In the genomic region with DNA sequence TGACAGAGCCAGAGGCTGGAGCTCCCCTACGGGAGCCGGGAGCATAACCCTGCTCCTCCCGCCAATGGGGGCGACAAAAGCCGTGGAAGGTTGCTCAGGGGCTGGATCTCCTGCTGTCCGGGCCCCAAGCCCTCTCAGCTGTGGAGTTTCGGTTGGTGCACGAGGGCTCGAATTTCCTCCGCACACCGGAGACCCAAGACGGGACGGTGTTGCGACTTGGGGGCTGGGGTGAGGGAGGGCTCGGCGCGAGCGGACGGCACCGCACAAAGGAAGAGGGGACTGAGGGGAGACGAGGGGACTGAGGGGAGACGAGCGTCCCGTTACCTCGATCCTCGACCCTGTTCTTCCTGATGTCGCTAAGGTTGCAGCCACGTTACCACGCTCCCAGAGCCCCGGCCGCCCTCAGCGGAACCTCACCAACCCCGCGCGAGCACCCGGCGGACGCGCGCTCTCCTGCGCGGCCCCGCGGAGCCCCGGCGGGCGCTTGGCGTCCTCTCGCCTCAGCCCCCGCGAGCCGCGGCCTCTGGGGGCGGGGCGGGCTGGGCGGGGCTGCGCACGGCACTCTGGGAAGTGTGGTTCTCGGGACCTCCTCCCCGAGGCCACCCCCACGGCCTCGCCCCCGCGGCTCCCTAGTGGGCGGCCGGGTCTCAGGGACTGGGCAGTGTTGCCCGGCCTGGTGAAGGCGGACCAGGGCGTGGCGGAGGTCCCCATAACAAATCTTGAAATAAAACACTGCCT, we compare ENCODE assay signal across 8 cellular contexts. TPM values are rescaled to one million over a fixed set of nuclear protein-coding genes. Genes with fewer than 3 reads are reported as not detected.
DNase-seq lines count a peak whose midpoint lies in the region; ATAC-seq and TF ChIP-seq lines count a peak whose summit lies in the region.

TSS of gene KLHL8 (minus strand) at position 525 of the 738 bp plus-strand sequence. CDS start 25,079 bp downstream, outside the sequence.

- H3K27ac ChIP-seq in adipose tissue (ENCODE audit: low read depth, low read length) (peak within 1 kb of the TSS; percentile 78), heart right ventricle (peak within 1 kb of the TSS; percentile 32 to 94 (median 94)), upper lobe of right lung (peak within 1 kb of the TSS; percentile 90)

- H3K27me3 ChIP-seq in heart right ventricle (no peaks in the 10 kb centered on the region), upper lobe of right lung (no peaks in the 10 kb centered on the region)

- H3K9me3 ChIP-seq in heart right ventricle (no peaks in the 10 kb centered on the region), upper lobe of right lung (no peaks in the 10 kb centered on the region)

- ATAC-seq in HG02588 (IDR thresholded peaks at IDR 0.05; ENCODE audit: unreplicated experiment) (peak; percentile 94), heart right ventricle (peak; percentile 98 to 100 (median 98)), upper lobe of right lung (peak; percentile 99)

- H3K36me3 ChIP-seq in heart right ventricle, result no peaks in the 10 kb centered on the region
- H3K36me3 ChIP-seq in upper lobe of right lung, result no peaks in the 10 kb centered on the region

- intact Hi-C loops in heart right ventricle (cut with DNase I) (loop anchor here in 2 of 10 donors (2.0 to 5.0 kb wide), 3 partner anchors 68 to 285 kb away; partner anchors contain the start of gene AFF1 (in 1 of the 2)), posterior vena cava (cut with DNase I) (no loop called here), upper lobe of right lung (cut with DNase I) (no loop called here)

- DNase-seq in NCI-H1048 (lab: John Stamatoyannopoulos, UW) (peak; percentile 56), T follicular helper cell (ENCODE audit: low read depth) (peak; percentile 78), heart right ventricle (peak; percentile 86 to 90), posterior vena cava (ENCODE audit: low spot score) (peak; percentile 95), upper lobe of right lung (peak; percentile 94)

- TF ChIP-seq CTCF in GM12872 (IDR thresholded peaks at IDR 0.05; ENCODE audit: insufficient read depth, low read depth, low read length) (peak; percentile 26; the same call in 2 of the 3 replicates), heart right ventricle (IDR thresholded peaks at IDR 0.05) (peak in 2 of 9 donors; percentile 11 to 38), upper lobe of right lung (IDR thresholded peaks at IDR 0.05) (no peak)

- 0% methylated on average over 60 to 70 of the region's 70 CpGs for WGBS in adipose tissue, 3 donors
- 0 to 1% methylated on average over 67 to 70 of the region's 70 CpGs for WGBS in heart right ventricle, 2 donors

- peak within 1 kb of the TSS; percentile 77 to 99 (median 92) for H3K4me3 ChIP-seq in heart right ventricle
- H3K4me3 ChIP-seq in upper lobe of right lung, result peak within 1 kb of the TSS; percentile 99

- H3K4me1 ChIP-seq in heart right ventricle (peaks cover 0 to 18% (median 12%) of the 10 kb centered on the region in 9 donors), upper lobe of right lung (peaks cover 6% of the 10 kb centered on the region)

RNA-seq across cellular contexts. Expression of gene KLHL8, which starts in this region (rescaled TPM):
- polyA plus RNA-seq in adipose tissue, result 1 to 10 TPM; 2.9 to 8.8 (median 5.7) TPM
- 10 to 100 TPM; 10.4 to 15.0 (median 11.9) TPM for total RNA-seq in heart right ventricle
- polyA plus RNA-seq in heart right ventricle, result 1 to 10 TPM; 2.4 to 2.5 TPM
- 10 to 100 TPM; 11.3 to 15.5 TPM for total RNA-seq in posterior vena cava
- 18.4 TPM for total RNA-seq in upper lobe of right lung

Comparison
In these comparisons a context has a peak if more than half of its experiments do, and no peak if none do; other contexts are left out.
1. Peak in every context shown above with its lines: DNase-seq, ATAC-seq, H3K4me3 ChIP-seq and H3K27ac ChIP-seq.